In genomic region chr20:17571967-17572638, GRCh38 we compare ENCODE assay signal across 8 cellular contexts. TPM values are rescaled to one million over a fixed set of nuclear protein-coding genes. Genes with fewer than 3 reads are reported as not detected.
DNase-seq lines count a peak whose midpoint lies in the region; ATAC-seq and TF ChIP-seq lines count a peak whose summit lies in the region.

No MANE protein-coding gene starts in this region.

- no peak overlapping the region for H3K27ac Mint-ChIP-seq in activated CD8-positive, alpha-beta T cell treated with anti-CD3 and anti-CD28 coated beads for 36 hours
- H3K27ac Mint-ChIP-seq in activated CD8-positive, alpha-beta T cell treated with anti-CD3 and anti-CD28 coated beads, Interleukin-2, amount 10 ng/mL, durations not matched to agents 7 days and 5 days = no peak overlapping the region
- H3K27ac Mint-ChIP-seq in T-helper 17 cell = peak overlapping the region; percentile 90

- H3K36me3 ChIP-seq in hepatocyte (replicated peaks; ENCODE audit: insufficient read depth, low read depth) (no peaks in the 10 kb centered on the region), suprapubic skin (no peaks in the 10 kb centered on the region)

- CTCF ChIA-PET in activated CD8-positive, alpha-beta T cell treated with anti-CD3 and anti-CD28 coated beads for 36 hours (lab: Charles Lee) = interaction anchor here (1.0 to 4.3 kb wide), 8 partner anchors 15 to 811 kb away, joined by 3 to 15 read pairs (median 10); partner anchors contain the start of gene RRBP1
- CTCF ChIA-PET in activated CD8-positive, alpha-beta T cell treated with anti-CD3 and anti-CD28 coated beads, Interleukin-2, amount 10 ng/mL, durations not matched to agents 7 days and 5 days (lab: Charles Lee) = interaction anchor here (1.3 to 4.1 kb wide), 8 partner anchors 9 to 367 kb away, joined by 3 to 22 read pairs (median 7); partner anchors contain the start of gene RRBP1

- H3K27ac ChIP-seq in hepatocyte (peak overlapping the region; percentile 99), suprapubic skin (no peak overlapping the region), caudate nucleus (ENCODE audit: low read depth, low read length) (no peak overlapping the region)

- DNase-seq in activated CD8-positive, alpha-beta T cell treated with anti-CD3 and anti-CD28 coated beads for 36 hours = no peak
- no peak for DNase-seq in activated CD8-positive, alpha-beta T cell treated with anti-CD3 and anti-CD28 coated beads, Interleukin-2, amount 10 ng/mL, durations not matched to agents 7 days and 5 days
- no peak for DNase-seq in T-helper 17 cell
- DNase-seq in hepatocyte (ENCODE audit: low spot score) = no peak
- no peak for DNase-seq in suprapubic skin (ENCODE audit: low spot score in 2 of 2)
- DNase-seq in caudate nucleus (lab: John Stamatoyannopoulos, UW) = no peak
- DNase-seq in SIG-M5 treated with dmso at 0.1 percent for 504 hours (lab: John Stamatoyannopoulos, UW; ENCODE audit: unreplicated experiment) = no peak

- H3K9me3 ChIP-seq in T-helper 17 cell (ENCODE audit: control insufficient read depth, low read length, poor library complexity, severe bottlenecking) (no peaks in the 10 kb centered on the region), hepatocyte (ENCODE audit: low read depth) (no peaks in the 10 kb centered on the region), suprapubic skin (no peaks in the 10 kb centered on the region)

- no peak for ATAC-seq in activated CD8-positive, alpha-beta T cell treated with anti-CD3 and anti-CD28 coated beads for 36 hours
- no peak for ATAC-seq in activated CD8-positive, alpha-beta T cell treated with anti-CD3 and anti-CD28 coated beads, Interleukin-2, amount 10 ng/mL, durations not matched to agents 7 days and 5 days
- ATAC-seq in T-helper 17 cell (no peak), HG03521 (IDR thresholded peaks at IDR 0.05; ENCODE audit: unreplicated experiment) (no peak)

- H3K79me2 ChIP-seq in hepatocyte = peaks cover 73% of the 10 kb centered on the region

- H3K4me2 ChIP-seq in hepatocyte = peak overlapping the region; percentile 85

- peaks cover 63% of the 10 kb centered on the region for H4K20me1 ChIP-seq in hepatocyte (ENCODE audit: insufficient read depth, poor library complexity, severe bottlenecking)

- no peak for TF ChIP-seq EP300 in suprapubic skin (IDR thresholded peaks at IDR 0.05)

- no peak overlapping the region for H2AFZ ChIP-seq in hepatocyte

- H3K4me1 ChIP-seq in hepatocyte (ENCODE audit: insufficient read depth) = peaks cover 16% of the 10 kb centered on the region
- H3K4me1 ChIP-seq in suprapubic skin = peaks cover 49% of the 10 kb centered on the region

- peak overlapping the region; percentile 83 for H3K4me3 Mint-ChIP-seq in activated CD8-positive, alpha-beta T cell treated with anti-CD3 and anti-CD28 coated beads for 36 hours
- no peak overlapping the region for H3K4me3 Mint-ChIP-seq in activated CD8-positive, alpha-beta T cell treated with anti-CD3 and anti-CD28 coated beads, Interleukin-2, amount 10 ng/mL, durations not matched to agents 7 days and 5 days
- H3K4me3 Mint-ChIP-seq in T-helper 17 cell = no peak overlapping the region

- no peaks in the 10 kb centered on the region for H3K27me3 Mint-ChIP-seq in activated CD8-positive, alpha-beta T cell treated with anti-CD3 and anti-CD28 coated beads for 36 hours
- H3K27me3 Mint-ChIP-seq in activated CD8-positive, alpha-beta T cell treated with anti-CD3 and anti-CD28 coated beads, Interleukin-2, amount 10 ng/mL, durations not matched to agents 7 days and 5 days (ENCODE audit: low read depth) = peaks cover 10% of the 10 kb centered on the region
- H3K27me3 Mint-ChIP-seq in T-helper 17 cell = no peaks in the 10 kb centered on the region

- POLR2A ChIA-PET in activated CD8-positive, alpha-beta T cell treated with anti-CD3 and anti-CD28 coated beads for 36 hours (lab: Charles Lee) = interaction anchor here (0.5 to 2.1 kb wide), 6 partner anchors 9 to 49 kb away, joined by 3 to 7 read pairs (median 3); partner anchors contain the start of gene BFSP1
- POLR2A ChIA-PET in activated CD8-positive, alpha-beta T cell treated with anti-CD3 and anti-CD28 coated beads, Interleukin-2, amount 10 ng/mL, durations not matched to agents 7 days and 5 days (lab: Charles Lee) = interaction anchor here (1.2 to 3.4 kb wide), 4 partner anchors 7 to 110 kb away, joined by 3 to 24 read pairs (median 9); partner anchors contain the start of gene RRBP1

- H3K4me3 ChIP-seq in hepatocyte = peak overlapping the region; percentile 71
- peak overlapping the region; percentile 98 for H3K4me3 ChIP-seq in suprapubic skin

- H3K9me3 Mint-ChIP-seq in activated CD8-positive, alpha-beta T cell treated with anti-CD3 and anti-CD28 coated beads for 36 hours = no peaks in the 10 kb centered on the region
- no peaks in the 10 kb centered on the region for H3K9me3 Mint-ChIP-seq in activated CD8-positive, alpha-beta T cell treated with anti-CD3 and anti-CD28 coated beads, Interleukin-2, amount 10 ng/mL, durations not matched to agents 7 days and 5 days (ENCODE audit: insufficient read depth)

- TF ChIP-seq CTCF in activated CD8-positive, alpha-beta T cell treated with anti-CD3 and anti-CD28 coated beads for 36 hours (IDR thresholded peaks at IDR 0.05) = no peak
- TF ChIP-seq CTCF in hepatocyte (IDR thresholded peaks at IDR 0.05; ENCODE audit: poor library complexity) (no peak), suprapubic skin (IDR thresholded peaks at IDR 0.05) (no peak)

- H3K36me3 Mint-ChIP-seq in activated CD8-positive, alpha-beta T cell treated with anti-CD3 and anti-CD28 coated beads for 36 hours (ENCODE audit: low read depth) = peaks cover 1% of the 10 kb centered on the region
- H3K36me3 Mint-ChIP-seq in activated CD8-positive, alpha-beta T cell treated with anti-CD3 and anti-CD28 coated beads, Interleukin-2, amount 10 ng/mL, durations not matched to agents 7 days and 5 days (ENCODE audit: low read depth) = peaks cover 7% of the 10 kb centered on the region
- peaks cover 2% of the 10 kb centered on the region for H3K36me3 Mint-ChIP-seq in T-helper 17 cell (ENCODE audit: low read depth)

- H3K27me3 ChIP-seq in hepatocyte (no peaks in the 10 kb centered on the region), suprapubic skin (no peaks in the 10 kb centered on the region)

- no peaks in the 10 kb centered on the region for H3K9me2 ChIP-seq in hepatocyte (replicated peaks; ENCODE audit: insufficient read depth)

- WGBS in hepatocyte (ENCODE audit: low lambda C conversion rate, missing lambda C conversion rate) = 45% methylated on average over 8 of the region's 8 CpGs
- WGBS in suprapubic skin = 43% methylated on average over 8 of the region's 8 CpGs

- TF ChIP-seq POLR2A in suprapubic skin (IDR thresholded peaks at IDR 0.05) = no peak

- intact Hi-C loops in activated CD8-positive, alpha-beta T cell treated with anti-CD3 and anti-CD28 coated beads for 36 hours (cut with micrococcal nuclease) = no loop called here

- H3K4me1 Mint-ChIP-seq in activated CD8-positive, alpha-beta T cell treated with anti-CD3 and anti-CD28 coated beads for 36 hours (ENCODE audit: low read depth) = peaks cover 22% of the 10 kb centered on the region
- H3K4me1 Mint-ChIP-seq in activated CD8-positive, alpha-beta T cell treated with anti-CD3 and anti-CD28 coated beads, Interleukin-2, amount 10 ng/mL, durations not matched to agents 7 days and 5 days (ENCODE audit: low read depth) = peaks cover 22% of the 10 kb centered on the region
- peaks cover 21% of the 10 kb centered on the region for H3K4me1 Mint-ChIP-seq in T-helper 17 cell

RNA-seq across cellular contexts. Expression of gene DSTN, which starts 2.2 kb away (rescaled TPM):
- 10 to 100 TPM; 55.5 to 56.4 TPM for total RNA-seq in activated CD8-positive, alpha-beta T cell treated with anti-CD3 and anti-CD28 coated beads for 36 hours
- 10 to 100 TPM; 59.0 to 63.6 TPM for total RNA-seq in activated CD8-positive, alpha-beta T cell treated with anti-CD3 and anti-CD28 coated beads, Interleukin-2, amount 10 ng/mL, durations not matched to agents 7 days and 5 days
- total RNA-seq in T-helper 17 cell = 10 to 100 TPM; 41.4 to 46.5 TPM
- 315 and 342 TPM in 2 replicates for total RNA-seq in hepatocyte
- polyA plus RNA-seq in hepatocyte = 352 and 369 TPM in 2 replicates
- total RNA-seq in suprapubic skin = 100 to 1,000 TPM; 186 to 301 (median 258) TPM

RNA-seq across cellular contexts. Expression of gene BFSP1, which starts 40.9 kb away (rescaled TPM):
- under 1 TPM; 0.18 TPM for total RNA-seq in activated CD8-positive, alpha-beta T cell treated with anti-CD3 and anti-CD28 coated beads for 36 hours
- total RNA-seq in activated CD8-positive, alpha-beta T cell treated with anti-CD3 and anti-CD28 coated beads, Interleukin-2, amount 10 ng/mL, durations not matched to agents 7 days and 5 days = under 1 TPM; 0.50 to 0.55 TPM
- total RNA-seq in T-helper 17 cell (1 to 10 TPM in 1 of 2 donors, under 1 TPM in 1; 0.21 to 1.0 TPM), hepatocyte (2.0 and 2.4 TPM in 2 replicates), suprapubic skin (1 to 10 TPM in 3 of 4 donors, under 1 TPM in 1; 0.85 to 1.7 (median 1.4) TPM)
- 0.12 and 2.3 TPM in 2 replicates for polyA plus RNA-seq in hepatocyte
